In the genomic region with DNA sequence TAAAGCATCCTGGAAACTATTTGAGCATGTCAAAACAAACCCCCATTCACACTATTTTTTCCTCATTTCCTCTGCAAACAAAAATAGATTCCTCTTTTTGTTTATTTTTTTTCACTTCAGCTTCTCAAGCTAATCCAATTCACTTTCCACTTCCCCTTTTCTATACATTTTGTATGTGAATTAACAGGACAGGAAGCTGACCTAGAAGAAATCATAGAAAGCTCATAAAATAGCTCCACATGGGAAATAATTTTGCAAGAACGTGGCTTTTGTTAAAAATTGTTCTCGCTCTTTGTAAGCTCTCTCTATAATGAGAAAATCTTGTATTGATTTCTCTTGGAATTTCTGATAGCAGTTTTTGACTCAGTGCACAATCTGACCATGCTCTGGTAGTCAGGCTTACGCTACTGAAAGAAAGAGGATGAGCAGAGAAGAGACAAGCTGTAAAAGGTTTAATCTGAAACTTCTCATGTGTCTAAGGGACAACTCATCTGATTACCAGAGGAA, we compare ENCODE assay signal across 12 cellular contexts.
A peak's percentile ranks its signal among the peaks of the same experiment; 100 is the strongest.
DNase-seq lines count a peak whose midpoint lies in the region; ATAC-seq, FAIRE-seq and TF ChIP-seq lines count a peak whose summit lies in the region.
"Had no signal": no experiment of that assay in that cellular context is flagged by ENCODE, and none has a peak within 500 bp of the region (broad histone marks: within the 10 kb centered on the region; RNA-seq: fewer than 3 reads in every experiment).

No MANE protein-coding gene starts in this region.

- no peaks in the 10 kb centered on the region for H3K79me2 ChIP-seq in neural progenitor cell (ENCODE audit: low read depth)

- peak overlapping the region in 3 of 4 donors; percentile 13 to 19 (median 18) for H3K4me3 Mint-ChIP-seq in IgD-negative memory B cell
- no peak overlapping the region for H3K4me3 Mint-ChIP-seq in neural progenitor cell
- H3K4me3 Mint-ChIP-seq in stimulated activated effector memory CD8-positive, alpha-beta T cell treated with anti-CD3 and anti-CD28 coated beads, Interleukin-12 subunit alpha, Interleukin-12 subunit beta, amount 100 ng/mL, for 72 hours, result no peak overlapping the region

- peak; percentile 76 for ATAC-seq in GM18909 (IDR thresholded peaks at IDR 0.05; ENCODE audit: poor library complexity, unreplicated experiment)
- ATAC-seq in HG02678 (IDR thresholded peaks at IDR 0.05; ENCODE audit: unreplicated experiment), result peak; percentile 65
- ATAC-seq in stimulated activated effector memory CD8-positive, alpha-beta T cell treated with anti-CD3 and anti-CD28 coated beads, Interleukin-12 subunit alpha, Interleukin-12 subunit beta, amount 100 ng/mL, for 72 hours, result no peak
- no peak for ATAC-seq in left lobe of liver
- ATAC-seq: mucosa of descending colon had no signal

- no peak for DNase-seq in neural progenitor cell (ENCODE audit: low spot score)
- DNase-seq in kidney, result no peak
- DNase-seq in stimulated activated effector memory CD8-positive, alpha-beta T cell treated with anti-CD3 and anti-CD28 coated beads, Interleukin-12 subunit alpha, Interleukin-12 subunit beta, amount 100 ng/mL, for 72 hours (ENCODE audit: low spot score in 2 of 2), result no peak
- no peak for DNase-seq in T1000 (lab: John Stamatoyannopoulos, UW)
- no peak for DNase-seq in left lobe of liver (ENCODE audit: low spot score)
- DNase-seq: anterior cingulate cortex; mucosa of descending colon; NCI-H774; stimulated activated CD4-positive, alpha-beta T cell treated with anti-CD3 and anti-CD28 coated beads, Interleukin-12 subunit alpha, Interleukin-12 subunit beta, amount 100 ng/mL, for 4 hours had no signal

- peak overlapping the region in 2 of 3 donors; percentile 9 to 74 for H3K27ac Mint-ChIP-seq in IgD-negative memory B cell
- H3K27ac Mint-ChIP-seq in neural progenitor cell, result peak overlapping the region; percentile 9
- no peak overlapping the region for H3K27ac Mint-ChIP-seq in stimulated activated effector memory CD8-positive, alpha-beta T cell treated with anti-CD3 and anti-CD28 coated beads, Interleukin-12 subunit alpha, Interleukin-12 subunit beta, amount 100 ng/mL, for 72 hours

- no peak for FAIRE-seq in kidney (lab: Jason Lieb, UNC)

- H3K36me3 ChIP-seq in neural progenitor cell (no peaks in the 10 kb centered on the region), kidney (ENCODE audit: control insufficient read depth in 1 of 2, insufficient read depth in 2 of 2, low read length in 2 of 2) (no peaks in the 10 kb centered on the region)

- H3K4me1 Mint-ChIP-seq in IgD-negative memory B cell (peaks cover 4 to 13% (median 10%) of the 10 kb centered on the region in 3 donors), neural progenitor cell (peaks cover 12% of the 10 kb centered on the region)
- H3K4me1 Mint-ChIP-seq in stimulated activated effector memory CD8-positive, alpha-beta T cell treated with anti-CD3 and anti-CD28 coated beads, Interleukin-12 subunit alpha, Interleukin-12 subunit beta, amount 100 ng/mL, for 72 hours, result no peaks in the 10 kb centered on the region

- H3F3A ChIP-seq in neural progenitor cell (ENCODE audit: low read depth), result no peaks in the 10 kb centered on the region

- H3K4me3 ChIP-seq in neural progenitor cell (no peak overlapping the region), kidney (ENCODE audit: low read length in 2 of 2) (no peak overlapping the region)
- H3K4me3 ChIP-seq: mucosa of descending colon had no signal

- no peak overlapping the region for H3K4me2 ChIP-seq in neural progenitor cell

- H2AFZ ChIP-seq in neural progenitor cell (replicated peaks), result no peak overlapping the region

- H3K9ac ChIP-seq in neural progenitor cell, result no peak overlapping the region
- no peak overlapping the region for H3K9ac ChIP-seq in kidney (ENCODE audit: low read length in 2 of 2)

- H3K27me3 ChIP-seq in neural progenitor cell, result no peaks in the 10 kb centered on the region

- H3K27ac ChIP-seq in neural progenitor cell, result no peak overlapping the region
- H3K27ac ChIP-seq in kidney (ENCODE audit: low read depth in 2 of 2, low read length in 2 of 2), result no peak overlapping the region

- H3K27me3 Mint-ChIP-seq in IgD-negative memory B cell (no peaks in the 10 kb centered on the region), neural progenitor cell (ENCODE audit: insufficient read depth, low read depth) (no peaks in the 10 kb centered on the region)

- intact Hi-C loops in kidney (cut with DNase I), result no loop called here

- H4K20me1 ChIP-seq in neural progenitor cell (ENCODE audit: low read depth), result no peaks in the 10 kb centered on the region

- H3K9me3 ChIP-seq in neural progenitor cell (ENCODE audit: low read depth) (no peaks in the 10 kb centered on the region), kidney (ENCODE audit: control insufficient read depth in 1 of 2, low read length in 2 of 2) (no peaks in the 10 kb centered on the region)
- H3K9me3 ChIP-seq: mucosa of descending colon had no signal

- H3K4me1 ChIP-seq in neural progenitor cell (no peaks in the 10 kb centered on the region), kidney (ENCODE audit: control insufficient read depth in 1 of 2, insufficient read depth in 1 of 2, low read depth in 1 of 2, low read length in 2 of 2) (peaks cover 0 to 15% of the 10 kb centered on the region in 2 donors)

- H3K36me3 Mint-ChIP-seq in IgD-negative memory B cell, result no peaks in the 10 kb centered on the region
- H3K36me3 Mint-ChIP-seq in neural progenitor cell, result peaks cover 4% of the 10 kb centered on the region
- H3K36me3 Mint-ChIP-seq in stimulated activated effector memory CD8-positive, alpha-beta T cell treated with anti-CD3 and anti-CD28 coated beads, Interleukin-12 subunit alpha, Interleukin-12 subunit beta, amount 100 ng/mL, for 72 hours, result no peaks in the 10 kb centered on the region

- peaks cover 0 to 4% (median 2%) of the 10 kb centered on the region in 3 donors for H3K9me3 Mint-ChIP-seq in IgD-negative memory B cell
- no peaks in the 10 kb centered on the region for H3K9me3 Mint-ChIP-seq in neural progenitor cell
- H3K9me3 Mint-ChIP-seq in stimulated activated effector memory CD8-positive, alpha-beta T cell treated with anti-CD3 and anti-CD28 coated beads, Interleukin-12 subunit alpha, Interleukin-12 subunit beta, amount 100 ng/mL, for 72 hours, result no peaks in the 10 kb centered on the region

- TF ChIP-seq CTCF in neural progenitor cell (IDR thresholded peaks at IDR 0.05) (no peak), kidney (IDR thresholded peaks at IDR 0.05; ENCODE audit: borderline replicate concordance, extremely low read depth, insufficient read depth) (no peak)

Comparison
In these comparisons a context has a peak if more than half of its experiments do, and no peak if none do; other contexts are left out.
1. ATAC-seq: peak in GM18909 (single experiment) and HG02678 (single experiment); none in stimulated activated effector memory CD8-positive, alpha-beta T cell treated with anti-CD3 and anti-CD28 coated beads, Interleukin-12 subunit alpha, Interleukin-12 subunit beta, amount 100 ng/mL, for 72 hours (single experiment) and left lobe of liver (single experiment).
2. H3K4me3 Mint-ChIP-seq: peak in IgD-negative memory B cell (3 of 4); none in neural progenitor cell (single experiment) and stimulated activated effector memory CD8-positive, alpha-beta T cell treated with anti-CD3 and anti-CD28 coated beads, Interleukin-12 subunit alpha, Interleukin-12 subunit beta, amount 100 ng/mL, for 72 hours (single experiment).